In the genomic region with DNA sequence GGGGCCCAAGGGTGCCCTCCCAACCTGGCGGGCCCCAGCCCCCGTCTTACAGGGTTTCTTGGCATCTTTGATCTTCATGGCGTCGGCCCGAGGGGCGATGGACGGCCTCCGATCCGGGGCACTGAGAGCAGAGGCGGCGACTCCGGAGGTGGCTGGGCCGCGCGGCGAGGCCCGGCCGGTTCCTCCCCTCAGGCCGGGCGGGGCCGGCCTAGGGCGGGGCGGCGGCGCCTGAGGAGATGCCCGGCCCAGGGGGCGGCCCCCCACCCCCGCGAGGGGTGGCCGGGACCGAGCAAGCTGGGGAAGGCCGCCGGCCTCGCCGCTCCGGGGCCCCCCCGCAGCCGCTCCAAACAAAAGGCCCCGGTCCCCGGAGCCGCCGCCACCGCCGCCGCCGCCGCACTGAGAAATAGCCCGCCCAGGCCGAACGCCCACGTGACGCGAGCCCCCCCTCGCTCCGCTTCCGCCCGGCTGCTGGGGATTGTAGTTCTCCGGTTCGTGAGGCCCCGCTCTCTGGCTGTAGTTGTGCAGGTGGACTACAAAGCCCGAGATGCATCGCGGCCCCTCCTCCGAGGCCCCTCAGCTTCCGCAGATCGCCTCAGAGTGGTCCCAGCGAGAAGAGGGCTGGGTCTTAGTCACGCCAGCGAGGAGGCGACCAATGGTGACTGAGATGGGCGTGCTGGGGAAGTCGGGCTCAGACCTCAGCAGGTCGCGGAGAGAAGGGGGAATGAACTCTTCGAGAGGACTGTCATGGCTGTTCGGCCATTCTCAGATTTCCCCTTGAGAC, we compare ENCODE assay signal across 1 cellular context.
TF ChIP-seq lines count a peak whose summit lies in the region.

Gene PANK3 (minus strand): TSS at position 163 of the 781 bp plus-strand sequence. CDS start 85 bp downstream, at position 78.

TF ChIP-seq in HepG2, 621 proteins besides CTCF, POLR2A, EP300 and RAD21 (continued from another document):
- TF ChIP-seq, protein P1, sequence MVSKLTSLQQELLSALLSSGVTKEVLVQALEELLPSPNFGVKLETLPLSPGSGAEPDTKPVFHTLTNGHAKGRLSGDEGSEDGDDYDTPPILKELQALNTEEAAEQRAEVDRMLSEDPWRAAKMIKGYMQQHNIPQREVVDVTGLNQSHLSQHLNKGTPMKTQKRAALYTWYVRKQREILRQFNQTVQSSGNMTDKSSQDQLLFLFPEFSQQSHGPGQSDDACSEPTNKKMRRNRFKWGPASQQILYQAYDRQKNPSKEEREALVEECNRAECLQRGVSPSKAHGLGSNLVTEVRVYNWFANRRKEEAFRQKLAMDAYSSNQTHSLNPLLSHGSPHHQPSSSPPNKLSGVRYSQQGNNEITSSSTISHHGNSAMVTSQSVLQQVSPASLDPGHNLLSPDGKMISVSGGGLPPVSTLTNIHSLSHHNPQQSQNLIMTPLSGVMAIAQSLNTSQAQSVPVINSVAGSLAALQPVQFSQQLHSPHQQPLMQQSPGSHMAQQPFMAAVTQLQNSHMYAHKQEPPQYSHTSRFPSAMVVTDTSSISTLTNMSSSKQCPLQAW (CRISPR knock-in tag; IDR thresholded peaks at IDR 0.05): peak; percentile 85
- TF ChIP-seq EED (CRISPR knock-in tag; IDR thresholded peaks at IDR 0.05) (0 out of 2 replicates have a peak, but pooled peaks have one; percentile 31), ZNF224 (CRISPR knock-in tag; IDR thresholded peaks at IDR 0.05) (no peak), ZNF232 (CRISPR knock-in tag; IDR thresholded peaks at IDR 0.05; ENCODE audit: borderline replicate concordance) (no peak; the same call in 1 of the 2 replicates), SRF (IDR thresholded peaks at IDR 0.05; ENCODE audit: low read depth, low read length) (0 out of 2 replicates have a peak, but pooled peaks have one; percentile 12), TCF7 (IDR thresholded peaks at IDR 0.05; ENCODE audit: low read depth) (no peak), GTF3A (CRISPR knock-in tag; conservative IDR thresholded peaks at IDR 0.05) (no peak), FLYWCH1 (CRISPR knock-in tag; IDR thresholded peaks at IDR 0.05) (no peak), NKX3-1 (CRISPR knock-in tag; IDR thresholded peaks at IDR 0.05) (peak; percentile 62; the same call in 1 of the 2 replicates), MAFK (conservative IDR thresholded peaks at IDR 0.05 in 1 of 2, IDR thresholded peaks at IDR 0.05 in 1 of 2; ENCODE audit: low read length in 2 of 2) (no peak), ZNF33A (CRISPR knock-in tag; IDR thresholded peaks at IDR 0.05; ENCODE audit: borderline replicate concordance) (no peak), HDAC2 (CRISPR knock-in tag; IDR thresholded peaks at IDR 0.05) (peak; percentile 59; the same call in 1 of the 2 replicates), NFYC (CRISPR knock-in tag; IDR thresholded peaks at IDR 0.05) (peak; percentile 87), THAP11 (CRISPR knock-in tag; IDR thresholded peaks at IDR 0.05) (peak; percentile 99), EHMT2 (IDR thresholded peaks at IDR 0.05; ENCODE audit: borderline replicate concordance, low read depth, low read length) (no peak; the same call in 1 of the 2 replicates), HOXA3 (CRISPR knock-in tag; IDR thresholded peaks at IDR 0.05) (peak; percentile 92), ZSCAN31 (CRISPR knock-in tag; IDR thresholded peaks at IDR 0.05; ENCODE audit: low read depth) (peak; percentile 81), ZNF484 (CRISPR knock-in tag; IDR thresholded peaks at IDR 0.05; ENCODE audit: borderline replicate concordance, low read depth) (no peak), ZBTB34 (CRISPR knock-in tag; IDR thresholded peaks at IDR 0.05) (no peak), RORA (CRISPR knock-in tag; IDR thresholded peaks at IDR 0.05) (no peak), GMEB1 (CRISPR knock-in tag; IDR thresholded peaks at IDR 0.05; ENCODE audit: borderline replicate concordance) (peak; percentile 93), ZKSCAN8 (CRISPR knock-in tag; IDR thresholded peaks at IDR 0.05; ENCODE audit: borderline replicate concordance) (no peak; the same call in 1 of the 2 replicates), ZFP1 (CRISPR knock-in tag; IDR thresholded peaks at IDR 0.05) (peak; percentile 50), MNT (IDR thresholded peaks at IDR 0.05) (0 out of 2 replicates have a peak, but pooled peaks have one; percentile 30)
- TF ChIP-seq, protein P2, sequence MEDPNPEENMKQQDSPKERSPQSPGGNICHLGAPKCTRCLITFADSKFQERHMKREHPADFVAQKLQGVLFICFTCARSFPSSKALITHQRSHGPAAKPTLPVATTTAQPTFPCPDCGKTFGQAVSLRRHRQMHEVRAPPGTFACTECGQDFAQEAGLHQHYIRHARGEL (CRISPR knock-in tag; IDR thresholded peaks at IDR 0.05): no peak
- TF ChIP-seq, protein P3, sequence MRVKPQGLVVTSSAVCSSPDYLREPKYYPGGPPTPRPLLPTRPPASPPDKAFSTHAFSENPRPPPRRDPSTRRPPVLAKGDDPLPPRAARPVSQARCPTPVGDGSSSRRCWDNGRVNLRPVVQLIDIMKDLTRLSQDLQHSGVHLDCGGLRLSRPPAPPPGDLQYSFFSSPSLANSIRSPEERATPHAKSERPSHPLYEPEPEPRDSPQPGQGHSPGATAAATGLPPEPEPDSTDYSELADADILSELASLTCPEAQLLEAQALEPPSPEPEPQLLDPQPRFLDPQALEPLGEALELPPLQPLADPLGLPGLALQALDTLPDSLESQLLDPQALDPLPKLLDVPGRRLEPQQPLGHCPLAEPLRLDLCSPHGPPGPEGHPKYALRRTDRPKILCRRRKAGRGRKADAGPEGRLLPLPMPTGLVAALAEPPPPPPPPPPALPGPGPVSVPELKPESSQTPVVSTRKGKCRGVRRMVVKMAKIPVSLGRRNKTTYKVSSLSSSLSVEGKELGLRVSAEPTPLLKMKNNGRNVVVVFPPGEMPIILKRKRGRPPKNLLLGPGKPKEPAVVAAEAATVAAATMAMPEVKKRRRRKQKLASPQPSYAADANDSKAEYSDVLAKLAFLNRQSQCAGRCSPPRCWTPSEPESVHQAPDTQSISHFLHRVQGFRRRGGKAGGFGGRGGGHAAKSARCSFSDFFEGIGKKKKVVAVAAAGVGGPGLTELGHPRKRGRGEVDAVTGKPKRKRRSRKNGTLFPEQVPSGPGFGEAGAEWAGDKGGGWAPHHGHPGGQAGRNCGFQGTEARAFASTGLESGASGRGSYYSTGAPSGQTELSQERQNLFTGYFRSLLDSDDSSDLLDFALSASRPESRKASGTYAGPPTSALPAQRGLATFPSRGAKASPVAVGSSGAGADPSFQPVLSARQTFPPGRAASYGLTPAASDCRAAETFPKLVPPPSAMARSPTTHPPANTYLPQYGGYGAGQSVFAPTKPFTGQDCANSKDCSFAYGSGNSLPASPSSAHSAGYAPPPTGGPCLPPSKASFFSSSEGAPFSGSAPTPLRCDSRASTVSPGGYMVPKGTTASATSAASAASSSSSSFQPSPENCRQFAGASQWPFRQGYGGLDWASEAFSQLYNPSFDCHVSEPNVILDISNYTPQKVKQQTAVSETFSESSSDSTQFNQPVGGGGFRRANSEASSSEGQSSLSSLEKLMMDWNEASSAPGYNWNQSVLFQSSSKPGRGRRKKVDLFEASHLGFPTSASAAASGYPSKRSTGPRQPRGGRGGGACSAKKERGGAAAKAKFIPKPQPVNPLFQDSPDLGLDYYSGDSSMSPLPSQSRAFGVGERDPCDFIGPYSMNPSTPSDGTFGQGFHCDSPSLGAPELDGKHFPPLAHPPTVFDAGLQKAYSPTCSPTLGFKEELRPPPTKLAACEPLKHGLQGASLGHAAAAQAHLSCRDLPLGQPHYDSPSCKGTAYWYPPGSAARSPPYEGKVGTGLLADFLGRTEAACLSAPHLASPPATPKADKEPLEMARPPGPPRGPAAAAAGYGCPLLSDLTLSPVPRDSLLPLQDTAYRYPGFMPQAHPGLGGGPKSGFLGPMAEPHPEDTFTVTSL (CRISPR knock-in tag; IDR thresholded peaks at IDR 0.05; ENCODE audit: borderline replicate concordance): peak; percentile 15; the same call in 1 of the 2 replicates
- TF ChIP-seq, protein P4, sequence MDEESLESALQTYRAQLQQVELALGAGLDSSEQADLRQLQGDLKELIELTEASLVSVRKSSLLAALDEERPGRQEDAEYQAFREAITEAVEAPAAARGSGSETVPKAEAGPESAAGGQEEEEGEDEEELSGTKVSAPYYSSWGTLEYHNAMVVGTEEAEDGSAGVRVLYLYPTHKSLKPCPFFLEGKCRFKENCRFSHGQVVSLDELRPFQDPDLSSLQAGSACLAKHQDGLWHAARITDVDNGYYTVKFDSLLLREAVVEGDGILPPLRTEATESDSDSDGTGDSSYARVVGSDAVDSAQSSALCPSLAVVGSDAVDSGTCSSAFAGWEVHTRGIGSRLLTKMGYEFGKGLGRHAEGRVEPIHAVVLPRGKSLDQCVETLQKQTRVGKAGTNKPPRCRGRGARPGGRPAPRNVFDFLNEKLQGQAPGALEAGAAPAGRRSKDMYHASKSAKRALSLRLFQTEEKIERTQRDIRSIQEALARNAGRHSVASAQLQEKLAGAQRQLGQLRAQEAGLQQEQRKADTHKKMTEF (CRISPR knock-in tag; IDR thresholded peaks at IDR 0.05): peak; percentile 85
- TF ChIP-seq, protein P5, sequence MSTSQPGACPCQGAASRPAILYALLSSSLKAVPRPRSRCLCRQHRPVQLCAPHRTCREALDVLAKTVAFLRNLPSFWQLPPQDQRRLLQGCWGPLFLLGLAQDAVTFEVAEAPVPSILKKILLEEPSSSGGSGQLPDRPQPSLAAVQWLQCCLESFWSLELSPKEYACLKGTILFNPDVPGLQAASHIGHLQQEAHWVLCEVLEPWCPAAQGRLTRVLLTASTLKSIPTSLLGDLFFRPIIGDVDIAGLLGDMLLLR (CRISPR knock-in tag; IDR thresholded peaks at IDR 0.05): no peak
TF ChIP-seq in HepG2: peak in this region for 227.
